ENCODE assay signal across 1 cellular context in the genomic region with DNA sequence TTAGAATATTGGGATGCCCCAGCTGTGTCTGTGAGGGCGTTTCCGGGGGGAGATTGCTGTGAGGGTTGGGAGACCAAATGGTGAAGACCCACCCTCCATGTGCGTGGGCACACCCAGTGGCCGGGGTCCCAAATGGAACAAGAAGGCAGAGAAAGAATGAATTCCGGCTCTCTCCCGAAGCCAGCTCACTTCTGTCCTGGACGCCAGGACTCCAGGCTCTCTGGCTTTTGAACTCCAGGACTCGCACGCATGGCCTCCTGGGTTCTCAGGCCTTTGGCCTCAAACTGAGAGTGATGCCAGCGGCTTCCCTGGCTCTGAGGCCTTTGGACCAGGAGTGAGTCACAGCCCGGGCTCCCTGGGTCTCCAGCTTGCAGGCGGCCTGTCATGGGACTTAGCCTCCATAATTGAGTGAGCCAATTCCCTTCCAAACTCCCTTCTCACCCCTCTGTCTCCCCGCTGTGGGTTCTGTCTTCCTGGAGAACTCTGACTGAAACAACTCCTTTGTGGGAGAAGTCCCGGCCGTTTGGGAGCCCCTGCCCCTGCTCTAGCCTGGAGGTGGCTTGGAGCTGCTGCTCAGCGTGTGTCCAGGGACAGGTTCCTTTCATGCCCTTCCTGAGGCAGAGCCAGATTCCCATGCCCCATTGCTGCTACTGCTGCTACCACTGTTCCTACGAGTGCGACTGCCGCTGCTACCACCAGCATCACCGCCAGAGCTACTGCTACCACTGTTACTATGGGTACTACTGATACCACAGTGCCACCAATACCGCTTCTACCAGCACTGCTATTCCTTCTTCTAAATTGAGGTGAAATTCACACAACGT.
TF ChIP-seq lines count a peak whose summit lies in the region.

No MANE protein-coding gene starts in this region.

TF ChIP-seq in GM23338, 12 proteins besides CTCF, POLR2A, EP300 and RAD21 (continued from another document):
- TF ChIP-seq, protein P1, sequence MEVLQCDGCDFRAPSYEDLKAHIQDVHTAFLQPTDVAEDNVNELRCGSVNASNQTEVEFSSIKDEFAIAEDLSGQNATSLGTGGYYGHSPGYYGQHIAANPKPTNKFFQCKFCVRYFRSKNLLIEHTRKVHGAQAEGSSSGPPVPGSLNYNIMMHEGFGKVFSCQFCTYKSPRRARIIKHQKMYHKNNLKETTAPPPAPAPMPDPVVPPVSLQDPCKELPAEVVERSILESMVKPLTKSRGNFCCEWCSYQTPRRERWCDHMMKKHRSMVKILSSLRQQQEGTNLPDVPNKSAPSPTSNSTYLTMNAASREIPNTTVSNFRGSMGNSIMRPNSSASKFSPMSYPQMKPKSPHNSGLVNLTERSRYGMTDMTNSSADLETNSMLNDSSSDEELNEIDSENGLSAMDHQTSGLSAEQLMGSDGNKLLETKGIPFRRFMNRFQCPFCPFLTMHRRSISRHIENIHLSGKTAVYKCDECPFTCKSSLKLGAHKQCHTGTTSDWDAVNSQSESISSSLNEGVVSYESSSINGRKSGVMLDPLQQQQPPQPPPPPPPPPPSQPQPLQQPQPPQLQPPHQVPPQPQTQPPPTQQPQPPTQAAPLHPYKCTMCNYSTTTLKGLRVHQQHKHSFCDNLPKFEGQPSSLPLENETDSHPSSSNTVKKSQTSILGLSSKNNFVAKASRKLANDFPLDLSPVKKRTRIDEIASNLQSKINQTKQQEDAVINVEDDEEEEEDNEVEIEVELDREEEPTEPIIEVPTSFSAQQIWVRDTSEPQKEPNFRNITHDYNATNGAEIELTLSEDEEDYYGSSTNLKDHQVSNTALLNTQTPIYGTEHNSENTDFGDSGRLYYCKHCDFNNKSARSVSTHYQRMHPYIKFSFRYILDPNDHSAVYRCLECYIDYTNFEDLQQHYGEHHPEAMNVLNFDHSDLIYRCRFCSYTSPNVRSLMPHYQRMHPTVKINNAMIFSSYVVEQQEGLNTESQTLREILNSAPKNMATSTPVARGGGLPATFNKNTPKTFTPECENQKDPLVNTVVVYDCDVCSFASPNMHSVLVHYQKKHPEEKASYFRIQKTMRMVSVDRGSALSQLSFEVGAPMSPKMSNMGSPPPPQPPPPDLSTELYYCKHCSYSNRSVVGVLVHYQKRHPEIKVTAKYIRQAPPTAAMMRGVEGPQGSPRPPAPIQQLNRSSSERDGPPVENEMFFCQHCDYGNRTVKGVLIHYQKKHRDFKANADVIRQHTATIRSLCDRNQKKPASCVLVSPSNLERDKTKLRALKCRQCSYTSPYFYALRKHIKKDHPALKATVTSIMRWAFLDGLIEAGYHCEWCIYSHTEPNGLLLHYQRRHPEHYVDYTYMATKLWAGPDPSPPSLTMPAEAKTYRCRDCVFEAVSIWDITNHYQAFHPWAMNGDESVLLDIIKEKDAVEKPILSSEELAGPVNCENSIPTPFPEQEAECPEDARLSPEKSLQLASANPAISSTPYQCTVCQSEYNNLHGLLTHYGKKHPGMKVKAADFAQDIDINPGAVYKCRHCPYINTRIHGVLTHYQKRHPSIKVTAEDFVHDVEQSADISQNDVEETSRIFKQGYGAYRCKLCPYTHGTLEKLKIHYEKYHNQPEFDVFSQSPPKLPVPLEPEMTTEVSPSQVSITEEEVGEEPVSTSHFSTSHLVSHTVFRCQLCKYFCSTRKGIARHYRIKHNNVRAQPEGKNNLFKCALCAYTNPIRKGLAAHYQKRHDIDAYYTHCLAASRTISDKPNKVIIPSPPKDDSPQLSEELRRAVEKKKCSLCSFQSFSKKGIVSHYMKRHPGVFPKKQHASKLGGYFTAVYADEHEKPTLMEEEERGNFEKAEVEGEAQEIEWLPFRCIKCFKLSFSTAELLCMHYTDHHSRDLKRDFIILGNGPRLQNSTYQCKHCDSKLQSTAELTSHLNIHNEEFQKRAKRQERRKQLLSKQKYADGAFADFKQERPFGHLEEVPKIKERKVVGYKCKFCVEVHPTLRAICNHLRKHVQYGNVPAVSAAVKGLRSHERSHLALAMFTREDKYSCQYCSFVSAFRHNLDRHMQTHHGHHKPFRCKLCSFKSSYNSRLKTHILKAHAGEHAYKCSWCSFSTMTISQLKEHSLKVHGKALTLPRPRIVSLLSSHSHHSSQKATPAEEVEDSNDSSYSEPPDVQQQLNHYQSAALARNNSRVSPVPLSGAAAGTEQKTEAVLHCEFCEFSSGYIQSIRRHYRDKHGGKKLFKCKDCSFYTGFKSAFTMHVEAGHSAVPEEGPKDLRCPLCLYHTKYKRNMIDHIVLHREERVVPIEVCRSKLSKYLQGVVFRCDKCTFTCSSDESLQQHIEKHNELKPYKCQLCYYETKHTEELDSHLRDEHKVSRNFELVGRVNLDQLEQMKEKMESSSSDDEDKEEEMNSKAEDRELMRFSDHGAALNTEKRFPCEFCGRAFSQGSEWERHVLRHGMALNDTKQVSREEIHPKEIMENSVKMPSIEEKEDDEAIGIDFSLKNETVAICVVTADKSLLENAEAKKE (CRISPR knock-in tag; IDR thresholded peaks at IDR 0.05), result no peak
TF ChIP-seq in GM23338: peak in this region for 0.
